ENCODE assay signal across 1 cellular context in genomic region chr2:172252154-172252553, GRCh38.
A peak's percentile ranks its signal among the peaks of the same experiment; 100 is the strongest.
TF ChIP-seq lines count a peak whose summit lies in the region.

No MANE protein-coding gene starts in this region.

TF ChIP-seq in K562, 482 proteins besides CTCF, POLR2A, EP300 and RAD21 (continues in another document):
- peak; percentile 45 for TF ChIP-seq MGA (IDR thresholded peaks at IDR 0.05)
- peak; percentile 30 for TF ChIP-seq HNRNPLL (IDR thresholded peaks at IDR 0.05; ENCODE audit: low read depth, low read length, poor library complexity, severe bottlenecking)
- TF ChIP-seq ZNF324 (CRISPR knock-in tag; IDR thresholded peaks at IDR 0.05) = no peak
- no peak for TF ChIP-seq RBM22 (IDR thresholded peaks at IDR 0.05; ENCODE audit: low read depth, low read length, poor library complexity, severe bottlenecking)
- peak; percentile 80 to 84 for TF ChIP-seq NRF1 (conservative IDR thresholded peaks at IDR 0.05 in 1 of 2, IDR thresholded peaks at IDR 0.05 in 1 of 2)
- no peak for TF ChIP-seq LEF1 (IDR thresholded peaks at IDR 0.05)
- no peak for TF ChIP-seq XRCC4 (IDR thresholded peaks at IDR 0.05; ENCODE audit: extremely low read depth, insufficient read depth, insufficient read length)
- 0 out of 2 replicates have a peak, but pooled peaks have one; percentile 45 for TF ChIP-seq ZNF766 (CRISPR knock-in tag; conservative IDR thresholded peaks at IDR 0.05)
- no peak for TF ChIP-seq E2F1 (CRISPR knock-in tag; IDR thresholded peaks at IDR 0.05)
- TF ChIP-seq MIER1 (IDR thresholded peaks at IDR 0.05; ENCODE audit: low read depth) = no peak
- TF ChIP-seq RBFOX2 (IDR thresholded peaks at IDR 0.05; ENCODE audit: low read depth, low read length) = 0 out of 2 replicates have a peak, but pooled peaks have one; percentile 39
- TF ChIP-seq SIRT6 (IDR thresholded peaks at IDR 0.05; ENCODE audit: low read depth, low read length) = no peak
- TF ChIP-seq CBX5 (IDR thresholded peaks at IDR 0.05; ENCODE audit: borderline replicate concordance, low read depth) = no peak
- no peak for TF ChIP-seq JUN (IDR thresholded peaks at IDR 0.05; ENCODE audit: borderline replicate concordance, low read depth, low read length)
- no peak for TF ChIP-seq JUN (CRISPR knock-in tag; IDR thresholded peaks at IDR 0.05; ENCODE audit: borderline replicate concordance)
- no peak for TF ChIP-seq PPARD (CRISPR knock-in tag; IDR thresholded peaks at IDR 0.05)
- peak; percentile 17; the same call in 1 of the 2 replicates for TF ChIP-seq ZNF395 (CRISPR knock-in tag; IDR thresholded peaks at IDR 0.05)
- TF ChIP-seq NR2C2 (CRISPR knock-in tag; IDR thresholded peaks at IDR 0.05) = 0 out of 2 replicates have a peak, but pooled peaks have one; percentile 28
- TF ChIP-seq NR2C2 (tag; IDR thresholded peaks at IDR 0.05) = no peak; the same call in 1 of the 2 replicates
- TF ChIP-seq ETV1 (tag; conservative IDR thresholded peaks at IDR 0.05; ENCODE audit: low read depth) = 0 out of 2 replicates have a peak, but pooled peaks have one; percentile 23
- TF ChIP-seq E2F6 (IDR thresholded peaks at IDR 0.05; ENCODE audit: borderline replicate concordance in 1 of 2, extremely low read depth in 1 of 2, insufficient read depth in 1 of 2, insufficient read length in 1 of 2, low read depth in 1 of 2, low read length in 1 of 2, poor library complexity in 1 of 2, severe bottlenecking in 1 of 2) = peak in 1 of 2 experiments; percentile 31
- no peak for TF ChIP-seq PKNOX1 (IDR thresholded peaks at IDR 0.05)
- TF ChIP-seq ZBTB40 (IDR thresholded peaks at IDR 0.05) = no peak
- no peak for TF ChIP-seq ZBTB40 (CRISPR knock-in tag; IDR thresholded peaks at IDR 0.05)
- TF ChIP-seq KLF6 (CRISPR knock-in tag; IDR thresholded peaks at IDR 0.05; ENCODE audit: borderline replicate concordance) = no peak
- no peak for TF ChIP-seq HDAC8 (tag; IDR thresholded peaks at IDR 0.05)
- 0 out of 4 replicates have a peak, but pooled peaks of 1 of the 2 experiments have one; percentile 38 for TF ChIP-seq MAZ (CRISPR knock-in tag; conservative IDR thresholded peaks at IDR 0.05 in 1 of 2, IDR thresholded peaks at IDR 0.05 in 1 of 2)
- TF ChIP-seq ZNF12 (CRISPR knock-in tag; IDR thresholded peaks at IDR 0.05) = no peak
- no peak for TF ChIP-seq ARNT (IDR thresholded peaks at IDR 0.05)
- no peak for TF ChIP-seq THRAP3 (IDR thresholded peaks at IDR 0.05; ENCODE audit: borderline replicate concordance)
